7 cellular contexts compared by ENCODE assay signal in genomic region chr15:78108300-78109084, GRCh38. TPM values are rescaled to one million over a fixed set of nuclear protein-coding genes. Genes with fewer than 3 reads are reported as not detected.
A peak's percentile ranks its signal among the peaks of the same experiment; 100 is the strongest.
DNase-seq lines count a peak whose midpoint lies in the region; ATAC-seq, FAIRE-seq and TF ChIP-seq lines count a peak whose summit lies in the region.

No MANE protein-coding gene starts in this region.

- H3K9me3 ChIP-seq in neutrophil = no peaks in the 10 kb centered on the region

- H3K27me3 Mint-ChIP-seq in activated T-helper 17 cell treated with anti-CD3 and anti-CD28 coated beads, Interleukin-2, amount 50 U/mL, for 72 hours = no peaks in the 10 kb centered on the region

- peaks cover 26% of the 10 kb centered on the region for H3K4me1 Mint-ChIP-seq in activated T-helper 17 cell treated with anti-CD3 and anti-CD28 coated beads, Interleukin-2, amount 50 U/mL, for 72 hours

- peak; percentile 71 for ATAC-seq in activated T-helper 17 cell treated with anti-CD3 and anti-CD28 coated beads, Interleukin-2, amount 50 U/mL, for 72 hours (replicated peaks)

- no peaks in the 10 kb centered on the region for H3K27me3 ChIP-seq in neutrophil

- peak overlapping the region; percentile 58 for H3K27ac Mint-ChIP-seq in activated T-helper 17 cell treated with anti-CD3 and anti-CD28 coated beads, Interleukin-2, amount 50 U/mL, for 72 hours

- DNase-seq in GM12892 (ENCODE audit: insufficient read length) (peak; percentile 74), KG1 (lab: John Stamatoyannopoulos, UW) (peak; percentile 65), SHP77 treated with DMSO at 0.1 percent for 48 hours (lab: John Stamatoyannopoulos, UW) (peak; percentile 34), fibroblast of the aortic adventitia (ENCODE audit: low read depth) (peak; percentile 85), substantia nigra (lab: John Stamatoyannopoulos, UW) (peak in 46 of 49 donors; percentile 16 to 83 (median 58))

- no peaks in the 10 kb centered on the region for H3K36me3 ChIP-seq in neutrophil

- FAIRE-seq in GM12892 (lab: Jason Lieb, UNC) = peak; percentile 85

- peak; percentile 92 for TF ChIP-seq CTCF in fibroblast of the aortic adventitia (IDR thresholded peaks at IDR 0.05; ENCODE audit: insufficient read depth, low read length)
- peak; percentile 84 for TF ChIP-seq CTCF in neutrophil (IDR thresholded peaks at IDR 0.05)

- no peaks in the 10 kb centered on the region for H3K36me3 Mint-ChIP-seq in activated T-helper 17 cell treated with anti-CD3 and anti-CD28 coated beads, Interleukin-2, amount 50 U/mL, for 72 hours (ENCODE audit: low read depth)

- H3K4me3 Mint-ChIP-seq in activated T-helper 17 cell treated with anti-CD3 and anti-CD28 coated beads, Interleukin-2, amount 50 U/mL, for 72 hours = no peak overlapping the region

- no peak for TF ChIP-seq POLR2A in GM12892 (IDR thresholded peaks at IDR 0.05; ENCODE audit: low read depth, low read length)

- H3K27ac ChIP-seq in neutrophil = no peak overlapping the region
- H3K27ac ChIP-seq in substantia nigra (ENCODE audit: low read depth, low read length, poor library complexity, severe bottlenecking) = no peak overlapping the region

- no peaks in the 10 kb centered on the region for H3K9me3 Mint-ChIP-seq in activated T-helper 17 cell treated with anti-CD3 and anti-CD28 coated beads, Interleukin-2, amount 50 U/mL, for 72 hours

- H3K4me1 ChIP-seq in neutrophil (ENCODE audit: control insufficient read depth in 1 of 2, insufficient read depth in 1 of 2, low read depth in 1 of 2, low read length in 1 of 2) = peaks cover 9 to 11% of the 10 kb centered on the region in 2 experiments

- H3K4me3 ChIP-seq in fibroblast of the aortic adventitia (ENCODE audit: low read depth, low read length) (no peak overlapping the region), neutrophil (ENCODE audit: low read depth in 1 of 2, low read length in 1 of 2) (no peak overlapping the region)

RNA-seq across cellular contexts. Expression of gene SH2D7, which starts 16.1 kb away (rescaled TPM):
- not detected for polyA plus RNA-seq in GM12892 (2012; ENCODE audit: missing spikeins)
- total RNA-seq in activated T-helper 17 cell treated with anti-CD3 and anti-CD28 coated beads, Interleukin-2, amount 50 U/mL, for 72 hours = not detected
- total RNA-seq in fibroblast of the aortic adventitia (ENCODE audit: low replicate concordance) = not detected in 2 replicates

RNA-seq across cellular contexts. Expression of gene CIB2, which starts 22.8 kb away (rescaled TPM):
- polyA plus RNA-seq in GM12892 (2012; ENCODE audit: missing spikeins) = 2.7 TPM
- total RNA-seq in activated T-helper 17 cell treated with anti-CD3 and anti-CD28 coated beads, Interleukin-2, amount 50 U/mL, for 72 hours = 1 to 10 TPM in 1 of 2 donors, under 1 TPM in 1; 0.65 to 1.7 TPM
- total RNA-seq in fibroblast of the aortic adventitia (ENCODE audit: low replicate concordance) = 2.3 and 4.3 TPM in 2 replicates

RNA-seq across cellular contexts. Expression of gene TBC1D2B, which starts 31.0 kb away (rescaled TPM):
- polyA plus RNA-seq in GM12892 (2012; ENCODE audit: missing spikeins) = 17.2 TPM
- total RNA-seq in activated T-helper 17 cell treated with anti-CD3 and anti-CD28 coated beads, Interleukin-2, amount 50 U/mL, for 72 hours = 100 to 1,000 TPM in 1 of 2 donors, 10 to 100 TPM in 1; 86.1 to 109 TPM
- 28.9 and 51.5 TPM in 2 replicates for total RNA-seq in fibroblast of the aortic adventitia (ENCODE audit: low replicate concordance)

RNA-seq across cellular contexts. Expression of gene IDH3A, which starts 40.7 kb away (rescaled TPM):
- 80.2 TPM for polyA plus RNA-seq in GM12892 (2012; ENCODE audit: missing spikeins)
- 100 to 1,000 TPM in 1 of 2 donors, 10 to 100 TPM in 1; 61.9 to 176 TPM for total RNA-seq in activated T-helper 17 cell treated with anti-CD3 and anti-CD28 coated beads, Interleukin-2, amount 50 U/mL, for 72 hours
- 53.8 and 60.8 TPM in 2 replicates for total RNA-seq in fibroblast of the aortic adventitia (ENCODE audit: low replicate concordance)

Comparison
In these comparisons a context has a peak if more than half of its experiments do, and no peak if none do; other contexts are left out.
1. DNase-seq: peak in every context shown above with its lines; median percentile 85 in fibroblast of the aortic adventitia; 74 in GM12892; 65 in KG1; 58 in substantia nigra; 34 in SHP77 treated with DMSO at 0.1 percent for 48 hours.